In the genomic region with DNA sequence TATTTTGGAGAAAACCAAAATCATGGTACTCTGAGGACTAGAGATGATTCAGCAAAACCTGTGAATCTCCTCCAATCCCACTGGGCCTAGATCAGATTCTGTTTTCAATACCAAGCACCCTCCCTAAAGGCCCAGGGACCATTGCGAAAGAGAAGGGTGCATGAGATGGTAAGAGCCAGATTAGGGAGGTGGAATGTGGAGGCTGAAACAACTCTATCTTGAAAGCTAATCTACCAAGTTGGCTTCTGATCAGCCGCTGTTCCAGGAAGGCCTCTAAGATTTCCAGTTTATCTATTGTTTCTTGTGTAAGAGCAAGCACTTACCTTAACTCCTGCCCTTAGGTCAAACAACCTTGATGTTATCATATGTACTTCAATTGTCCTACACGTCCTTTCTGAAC, we compare ENCODE assay signal across 19 cellular contexts.
DNase-seq lines count a peak whose midpoint lies in the region; ATAC-seq, FAIRE-seq and TF ChIP-seq lines count a peak whose summit lies in the region.
"Had no signal": no experiment of that assay in that cellular context is flagged by ENCODE, and none has a peak within 500 bp of the region (broad histone marks: within the 10 kb centered on the region; RNA-seq: fewer than 3 reads in every experiment).

No MANE protein-coding gene starts in this region.

- no peak overlapping the region for H3K4me3 Mint-ChIP-seq in GM23338
- H3K4me3 Mint-ChIP-seq: B cell; CD4-positive, alpha-beta T cell; HFFc6 had no signal

- H3F3A ChIP-seq in GM23338 (replicated peaks; ENCODE audit: low read depth): no peaks in the 10 kb centered on the region

- WGBS in pancreas, 2 donors: 80 to 82% methylated on average over 3 of the region's 3 CpGs

- TF ChIP-seq CTCF in AG10803 (conservative IDR thresholded peaks at IDR 0.05; ENCODE audit: low read length) (no peak), GM23338 (conservative IDR thresholded peaks at IDR 0.05; ENCODE audit: low read depth in 2 of 2) (no peak), ascending aorta (IDR thresholded peaks at IDR 0.05) (no peak), fibroblast of the aortic adventitia (IDR thresholded peaks at IDR 0.05; ENCODE audit: insufficient read depth, low read length) (no peak), pancreas (IDR thresholded peaks at IDR 0.05) (no peak)

- intact Hi-C loops in ascending aorta (cut with DNase I) (no loop called here), pancreas (cut with DNase I) (no loop called here)

- peaks cover 9% of the 10 kb centered on the region; the same call in 1 of the 2 replicates for H3K9me2 ChIP-seq in GM23338 (ENCODE audit: insufficient read depth)

- H3K4me3 ChIP-seq in AG10803 (ENCODE audit: low read length) (no peak overlapping the region), GM23338 (no peak overlapping the region), ascending aorta (no peak overlapping the region), fibroblast of the aortic adventitia (ENCODE audit: low read depth, low read length) (no peak overlapping the region), pancreas (no peak overlapping the region)

- DNase-seq in AG10803 (ENCODE audit: low read depth): peak; percentile 27
- no peak for DNase-seq in GM23338 (ENCODE audit: low spot score)
- DNase-seq in ascending aorta (ENCODE audit: low spot score in 2 of 2): no peak
- DNase-seq in fibroblast of the aortic adventitia (ENCODE audit: low read depth): peak; percentile 72
- DNase-seq in DMS153 treated with DMSO at 0.1 percent for 48 hours (lab: John Stamatoyannopoulos, UW; ENCODE audit: unreplicated experiment): no peak
- no peak for DNase-seq in NCI-H1694 (lab: John Stamatoyannopoulos, UW)
- DNase-seq in pancreas: no peak
- DNase-seq in NCI-H2227 treated with DMSO at 0.1 percent for 48 hours (lab: John Stamatoyannopoulos, UW): no peak
- DNase-seq: ACHN; C1 segment of cervical spinal cord; CD4-positive, alpha-beta T cell; DMS79 treated with DMSO at 0.1 percent for 48 hours; EL; GDM1; HCEC 1CT; HFFc6 had no signal

- H3K27me3 Mint-ChIP-seq in GM23338 (ENCODE audit: insufficient read depth, low read depth, poor library complexity): no peaks in the 10 kb centered on the region
- H3K27me3 Mint-ChIP-seq: CD4-positive, alpha-beta T cell had no signal

- H3K27ac ChIP-seq in GM23338 (ENCODE audit: low read depth) (no peak overlapping the region), ascending aorta (peak overlapping the region; percentile 7 to 68), pancreas (no peak overlapping the region)
- H3K27ac ChIP-seq: HL-60 had no signal

- no peaks in the 10 kb centered on the region for H3K36me3 Mint-ChIP-seq in GM23338 (ENCODE audit: low read depth)

- no peaks in the 10 kb centered on the region for H3K27me3 ChIP-seq in GM23338 (ENCODE audit: insufficient read depth)
- H3K27me3 ChIP-seq in ascending aorta: no peaks in the 10 kb centered on the region
- no peaks in the 10 kb centered on the region for H3K27me3 ChIP-seq in pancreas

- H2AFZ ChIP-seq in GM23338: peak overlapping the region; percentile 56; the same call in 1 of the 2 replicates

- H3K4me2 ChIP-seq in GM23338: no peak overlapping the region

- H3K9me3 Mint-ChIP-seq in GM23338: no peaks in the 10 kb centered on the region; the same call in 2 of the 3 replicates
- H3K9me3 Mint-ChIP-seq: HFFc6 had no signal

- FAIRE-seq in pancreas (lab: Jason Lieb, UNC): no peak
- FAIRE-seq: GM19239 had no signal

- no peaks in the 10 kb centered on the region for H3K4me1 Mint-ChIP-seq in GM23338
- H3K4me1 Mint-ChIP-seq: B cell had no signal

- no peak overlapping the region for H3K27ac Mint-ChIP-seq in GM23338
- H3K27ac Mint-ChIP-seq: B cell; CD4-positive, alpha-beta T cell; HFFc6 had no signal

- H3K36me3 ChIP-seq in GM23338 (ENCODE audit: insufficient read depth) (no peaks in the 10 kb centered on the region), ascending aorta (no peaks in the 10 kb centered on the region), pancreas (no peaks in the 10 kb centered on the region)

- no peaks in the 10 kb centered on the region for H3K79me2 ChIP-seq in GM23338 (replicated peaks; ENCODE audit: insufficient read depth)

- H3K9me3 ChIP-seq in ascending aorta (no peaks in the 10 kb centered on the region), pancreas (no peaks in the 10 kb centered on the region)

- H4K20me1 ChIP-seq in GM23338 (replicated peaks; ENCODE audit: insufficient read depth): no peaks in the 10 kb centered on the region

- no peaks in the 10 kb centered on the region for H3K4me1 ChIP-seq in GM23338 (ENCODE audit: insufficient read depth)
- peaks cover 0 to 21% of the 10 kb centered on the region in 2 donors for H3K4me1 ChIP-seq in ascending aorta
- peaks cover 0 to 3% (median 0%) of the 10 kb centered on the region in 3 donors for H3K4me1 ChIP-seq in pancreas

- ATAC-seq in GM23338: no peak
- ATAC-seq in pancreas: no peak

TF ChIP-seq in GM23338, 12 proteins besides CTCF, POLR2A, EP300 and RAD21:
- no peak for TF ChIP-seq STAT1 (IDR thresholded peaks at IDR 0.05; ENCODE audit: unreplicated experiment)
- TF ChIP-seq, protein P1, sequence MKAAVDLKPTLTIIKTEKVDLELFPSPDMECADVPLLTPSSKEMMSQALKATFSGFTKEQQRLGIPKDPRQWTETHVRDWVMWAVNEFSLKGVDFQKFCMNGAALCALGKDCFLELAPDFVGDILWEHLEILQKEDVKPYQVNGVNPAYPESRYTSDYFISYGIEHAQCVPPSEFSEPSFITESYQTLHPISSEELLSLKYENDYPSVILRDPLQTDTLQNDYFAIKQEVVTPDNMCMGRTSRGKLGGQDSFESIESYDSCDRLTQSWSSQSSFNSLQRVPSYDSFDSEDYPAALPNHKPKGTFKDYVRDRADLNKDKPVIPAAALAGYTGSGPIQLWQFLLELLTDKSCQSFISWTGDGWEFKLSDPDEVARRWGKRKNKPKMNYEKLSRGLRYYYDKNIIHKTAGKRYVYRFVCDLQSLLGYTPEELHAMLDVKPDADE (IDR thresholded peaks at IDR 0.05): no peak

Comparison
In these comparisons a context has a peak if more than half of its experiments do, and no peak if none do; other contexts are left out.
1. DNase-seq: peak in AG10803 (single experiment) and fibroblast of the aortic adventitia (single experiment); none in GM23338 (single experiment), ascending aorta (0 of 2), DMS153 treated with DMSO at 0.1 percent for 48 hours (single experiment), NCI-H1694 (single experiment), pancreas (0 of 6) and NCI-H2227 treated with DMSO at 0.1 percent for 48 hours (single experiment).
2. H3K27ac ChIP-seq: peak in ascending aorta (2 of 2); none in GM23338 (single experiment) and pancreas (0 of 4).